Comparison of ENCODE assay signal across 2 cellular contexts in genomic region chr12:292186-292585, GRCh38.
TF ChIP-seq lines count a peak whose summit lies in the region.

No MANE protein-coding gene starts in this region.

TF ChIP-seq in IMR-90, 13 proteins besides CTCF, POLR2A, EP300 and RAD21:
- no peak for TF ChIP-seq ELK1 (IDR thresholded peaks at IDR 0.05; ENCODE audit: borderline replicate concordance, low read depth, low read length)
- TF ChIP-seq RCOR1 (IDR thresholded peaks at IDR 0.05; ENCODE audit: insufficient replicate concordance, low read length), result no peak
- TF ChIP-seq MAZ (IDR thresholded peaks at IDR 0.05; ENCODE audit: borderline replicate concordance, low read depth, low read length), result no peak
- TF ChIP-seq MAFK (IDR thresholded peaks at IDR 0.05; ENCODE audit: low read depth, low read length), result no peak
- TF ChIP-seq NFE2L2 (IDR thresholded peaks at IDR 0.05; ENCODE audit: low read depth, low read length), result no peak
- no peak for TF ChIP-seq MXI1 (IDR thresholded peaks at IDR 0.05; ENCODE audit: borderline replicate concordance, low read depth, low read length)
- TF ChIP-seq CEBPB (IDR thresholded peaks at IDR 0.05; ENCODE audit: low read depth, low read length), result no peak
- TF ChIP-seq RFX5 (IDR thresholded peaks at IDR 0.05; ENCODE audit: low read depth, low read length), result no peak
- no peak for TF ChIP-seq CHD1 (IDR thresholded peaks at IDR 0.05; ENCODE audit: low read depth, low read length)
- no peak for TF ChIP-seq BHLHE40 (IDR thresholded peaks at IDR 0.05; ENCODE audit: low read depth, low read length)

TF ChIP-seq in GM12878, 131 proteins besides CTCF, POLR2A, EP300 and RAD21:
- TF ChIP-seq CHD2 (IDR thresholded peaks at IDR 0.05; ENCODE audit: borderline replicate concordance, low read depth, low read length) (no peak), NBN (IDR thresholded peaks at IDR 0.05) (no peak), BCLAF1 (IDR thresholded peaks at IDR 0.05) (no peak)
TF ChIP-seq in GM12878: peak in this region for 0.
